ENCODE assay signal across 25 cellular contexts in genomic region chr12:24228371-24228770, GRCh38.
"Had no signal": no experiment of that assay in that cellular context is flagged by ENCODE, and none has a peak within 500 bp of the region (broad histone marks: within the 10 kb centered on the region; RNA-seq: fewer than 3 reads in every experiment).

No MANE protein-coding gene starts in this region.

- H3K4me1 Mint-ChIP-seq: naive thymus-derived CD4-positive, alpha-beta T cell had no signal

- H3K36me3 Mint-ChIP-seq: activated naive CD8-positive, alpha-beta T cell; naive thymus-derived CD4-positive, alpha-beta T cell; stimulated activated memory B cell treated with anti-CD40 and anti-IgM and Interleukin-4, amounts not matched to agents 10 μg/mL and 1 μg/mL and 100 μg/mL, for 72 hours; WTC11 had no signal

- H3K27ac Mint-ChIP-seq: activated naive CD8-positive, alpha-beta T cell; activated T-cell treated with anti-CD3 and anti-CD28 coated beads, Interleukin-2, amount 50 U/mL, for 24 hours; activated T-helper 2 cell treated with anti-CD3 and anti-CD28 coated beads, Interferon-gamma antibody, Interleukin-2, Interleukin-4, amounts not matched to agents 10 μg/mL and 5 μg/mL and 100 μg/mL, durations not matched to agents 14 hours and 24 hours and 36 hours; naive thymus-derived CD4-positive, alpha-beta T cell; type B pancreatic cell; WTC11 had no signal

- H3K4me3 ChIP-seq: adrenal gland, colonic mucosa, esophagus squamous epithelium, gastroesophageal sphincter, heart left ventricle, lower lobe of right lung, pancreas, right lobe of liver, skin epidermis, stomach, thoracic aorta had no signal

- H3K27ac ChIP-seq: adrenal gland, colonic mucosa, esophagus squamous epithelium, gastroesophageal sphincter, heart left ventricle, lower lobe of right lung, neutrophil, pancreas, right lobe of liver, skin epidermis, stomach had no signal

- H3K9me3 Mint-ChIP-seq: stimulated activated memory B cell treated with anti-CD40 and anti-IgM and Interleukin-4, amounts not matched to agents 10 μg/mL and 1 μg/mL and 100 μg/mL, for 72 hours; type B pancreatic cell; WTC11 had no signal

- ATAC-seq: gastroesophageal sphincter; heart left ventricle; left colon; lower lobe of right lung; naive thymus-derived CD4-positive, alpha-beta T cell; pancreas; right lobe of liver; stimulated activated memory B cell treated with anti-CD40 and anti-IgM and Interleukin-4, amounts not matched to agents 10 μg/mL and 1 μg/mL and 100 μg/mL, for 72 hours; WTC11 had no signal

- H3K36me3 ChIP-seq: adrenal gland, colonic mucosa, esophagus squamous epithelium, gastroesophageal sphincter, heart left ventricle, lower lobe of right lung, neutrophil, pancreas, right lobe of liver, stomach, thoracic aorta had no signal

- DNase-seq: activated CD8-positive, alpha-beta memory T cell treated with anti-CD3 and anti-CD28 coated beads for 24 hours; activated CD8-positive, alpha-beta memory T cell treated with anti-CD3 and anti-CD28 coated beads, Interleukin-2, amount 50 U/mL, for 4 hours; activated naive CD4-positive, alpha-beta T cell; activated T-cell treated with anti-CD3 and anti-CD28 coated beads, Interleukin-2, amount 50 U/mL, for 24 hours; adrenal gland; colonic mucosa; esophagus squamous epithelium; heart left ventricle; left colon; lower lobe of right lung; naive thymus-derived CD4-positive, alpha-beta T cell; pancreas; right lobe of liver; stimulated activated CD4-positive, alpha-beta T cell treated with anti-CD3 and anti-CD28 coated beads, Interleukin-15, amount 100 ng/mL, for 24 hours; stomach; T-helper 1 cell had no signal

- H3K27me3 ChIP-seq: adrenal gland, colonic mucosa, esophagus squamous epithelium, gastroesophageal sphincter, heart left ventricle, neutrophil, pancreas, right lobe of liver, stomach had no signal

- H3K4me3 Mint-ChIP-seq: activated naive CD8-positive, alpha-beta T cell; activated T-cell treated with anti-CD3 and anti-CD28 coated beads, Interleukin-2, amount 50 U/mL, for 24 hours; naive thymus-derived CD4-positive, alpha-beta T cell; stimulated activated memory B cell treated with anti-CD40 and anti-IgM and Interleukin-4, amounts not matched to agents 10 μg/mL and 1 μg/mL and 100 μg/mL, for 72 hours; type B pancreatic cell; WTC11 had no signal

- H3K27me3 Mint-ChIP-seq: activated naive CD8-positive, alpha-beta T cell; activated T-cell treated with anti-CD3 and anti-CD28 coated beads, Interleukin-2, amount 50 U/mL, for 24 hours; stimulated activated memory B cell treated with anti-CD40 and anti-IgM and Interleukin-4, amounts not matched to agents 10 μg/mL and 1 μg/mL and 100 μg/mL, for 72 hours had no signal

- H3K9me3 ChIP-seq: adrenal gland, colonic mucosa, esophagus squamous epithelium, gastroesophageal sphincter, heart left ventricle, lower lobe of right lung, neutrophil, pancreas, right lobe of liver, stomach, thoracic aorta had no signal

- H3K4me1 ChIP-seq: adrenal gland, colonic mucosa, gastroesophageal sphincter, lower lobe of right lung, pancreas, right lobe of liver had no signal
